In the genomic region with DNA sequence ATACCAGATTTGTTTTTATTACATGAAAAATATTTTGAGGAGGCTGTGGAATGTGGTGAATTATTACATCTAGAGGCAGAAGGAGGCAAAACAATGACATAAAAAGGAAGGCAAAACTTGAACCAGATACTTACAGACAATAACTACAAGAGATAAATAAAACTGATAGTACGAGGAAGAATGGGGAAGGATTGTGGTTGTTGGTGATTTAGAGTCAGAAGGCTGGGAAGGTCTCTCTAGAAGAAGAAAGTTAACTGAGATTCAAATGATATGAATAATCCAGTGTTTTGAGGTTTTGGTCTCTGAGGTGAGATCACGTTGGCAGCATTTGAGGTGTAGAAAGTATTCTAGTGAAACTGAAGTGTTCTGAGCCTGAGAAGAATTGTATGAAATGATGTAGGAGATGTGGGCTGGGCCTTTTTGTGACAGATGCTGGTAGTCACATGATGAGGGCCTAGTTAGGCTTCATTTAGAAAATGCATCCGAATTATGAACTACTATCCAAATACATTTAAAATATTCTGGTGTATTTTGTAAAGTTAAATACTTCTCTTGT, we compare ENCODE assay signal across 17 cellular contexts.
DNase-seq lines count a peak whose midpoint lies in the region; ATAC-seq and TF ChIP-seq lines count a peak whose summit lies in the region.
"Had no signal": no experiment of that assay in that cellular context is flagged by ENCODE, and none has a peak within 500 bp of the region (broad histone marks: within the 10 kb centered on the region; RNA-seq: fewer than 3 reads in every experiment).

No MANE protein-coding gene starts in this region.

- intact Hi-C loops in activated T-helper 2 cell treated with anti-CD3 and anti-CD28 coated beads, Interferon-gamma antibody, Interleukin-2, Interleukin-4, amounts not matched to agents 10 μg/mL and 5 μg/mL and 100 μg/mL, durations not matched to agents 14 hours and 24 hours and 36 hours (cut with micrococcal nuclease) = no loop called here

- peak overlapping the region; percentile 71 for H3K27ac Mint-ChIP-seq in mesothelial cell of epicardium
- no peak overlapping the region for H3K27ac Mint-ChIP-seq in activated T-helper 2 cell treated with anti-CD3 and anti-CD28 coated beads, Interferon-gamma antibody, Interleukin-2, Interleukin-4, amounts not matched to agents 10 μg/mL and 5 μg/mL and 100 μg/mL, durations not matched to agents 14 hours and 24 hours and 36 hours

- peaks cover 7% of the 10 kb centered on the region for H3K9me3 Mint-ChIP-seq in mesothelial cell of epicardium
- peaks cover 28% of the 10 kb centered on the region for H3K9me3 Mint-ChIP-seq in activated T-helper 2 cell treated with anti-CD3 and anti-CD28 coated beads, Interferon-gamma antibody, Interleukin-2, Interleukin-4, amounts not matched to agents 10 μg/mL and 5 μg/mL and 100 μg/mL, durations not matched to agents 14 hours and 24 hours and 36 hours

- no peak for TF ChIP-seq CTCF in mesothelial cell of epicardium (IDR thresholded peaks at IDR 0.05; ENCODE audit: unreplicated experiment)

- H3K4me1 Mint-ChIP-seq in mesothelial cell of epicardium = peaks cover 18% of the 10 kb centered on the region
- H3K4me1 Mint-ChIP-seq in activated T-helper 2 cell treated with anti-CD3 and anti-CD28 coated beads, Interferon-gamma antibody, Interleukin-2, Interleukin-4, amounts not matched to agents 10 μg/mL and 5 μg/mL and 100 μg/mL, durations not matched to agents 14 hours and 24 hours and 36 hours (ENCODE audit: low read depth) = no peaks in the 10 kb centered on the region
- H3K4me1 Mint-ChIP-seq: CD4-positive, CD25-positive, alpha-beta regulatory T cell had no signal

- DNase-seq in NCI-H69 (lab: John Stamatoyannopoulos, UW) (peak; percentile 96), mesothelial cell of epicardium (ENCODE audit: low spot score in 2 of 2, unreplicated experiment in 2 of 2) (no peak), DMS79 treated with DMSO at 0.1 percent for 48 hours (lab: John Stamatoyannopoulos, UW) (no peak)
- no peak for DNase-seq in stimulated activated naive CD8-positive, alpha-beta T cell treated with anti-CD3 and anti-CD28 coated beads, Interleukin-15, Interleukin-2, amounts not matched to agents 100 U/mL and 50 U/mL, for 24 hours
- no peak for DNase-seq in activated T-helper 2 cell treated with anti-CD3 and anti-CD28 coated beads, Interferon-gamma antibody, Interleukin-2, Interleukin-4, amounts not matched to agents 10 μg/mL and 5 μg/mL and 100 μg/mL, durations not matched to agents 14 hours and 24 hours and 36 hours (ENCODE audit: low spot score)
- DNase-seq: CD4-positive, CD25-positive, alpha-beta regulatory T cell; KBM-7; MM.1S; NCI-H2029; NCI-H446; NCI-H524 treated with DMSO at 0.1 percent for 48 hours; NCI-H82; OCI-M1; Peyer's patch; SHP77 treated with DMSO at 0.1 percent for 48 hours had no signal

- ATAC-seq in GM18858 (IDR thresholded peaks at IDR 0.05; ENCODE audit: unreplicated experiment) = peak; percentile 81
- ATAC-seq in GM21786 (IDR thresholded peaks at IDR 0.05; ENCODE audit: unreplicated experiment) = peak; percentile 56
- no peak for ATAC-seq in stimulated activated naive CD8-positive, alpha-beta T cell treated with anti-CD3 and anti-CD28 coated beads, Interleukin-15, Interleukin-2, amounts not matched to agents 100 U/mL and 50 U/mL, for 24 hours

- H3K27me3 Mint-ChIP-seq in mesothelial cell of epicardium (ENCODE audit: low read depth) = no peaks in the 10 kb centered on the region
- no peaks in the 10 kb centered on the region for H3K27me3 Mint-ChIP-seq in activated T-helper 2 cell treated with anti-CD3 and anti-CD28 coated beads, Interferon-gamma antibody, Interleukin-2, Interleukin-4, amounts not matched to agents 10 μg/mL and 5 μg/mL and 100 μg/mL, durations not matched to agents 14 hours and 24 hours and 36 hours (ENCODE audit: low read depth)
- H3K27me3 Mint-ChIP-seq: CD4-positive, CD25-positive, alpha-beta regulatory T cell had no signal

- peaks cover 2% of the 10 kb centered on the region for H3K36me3 Mint-ChIP-seq in mesothelial cell of epicardium
- H3K36me3 Mint-ChIP-seq in activated T-helper 2 cell treated with anti-CD3 and anti-CD28 coated beads, Interferon-gamma antibody, Interleukin-2, Interleukin-4, amounts not matched to agents 10 μg/mL and 5 μg/mL and 100 μg/mL, durations not matched to agents 14 hours and 24 hours and 36 hours (ENCODE audit: low read depth) = no peaks in the 10 kb centered on the region
- H3K36me3 Mint-ChIP-seq: CD4-positive, CD25-positive, alpha-beta regulatory T cell had no signal

- no peak overlapping the region for H3K4me3 Mint-ChIP-seq in mesothelial cell of epicardium
- no peak overlapping the region for H3K4me3 Mint-ChIP-seq in activated T-helper 2 cell treated with anti-CD3 and anti-CD28 coated beads, Interferon-gamma antibody, Interleukin-2, Interleukin-4, amounts not matched to agents 10 μg/mL and 5 μg/mL and 100 μg/mL, durations not matched to agents 14 hours and 24 hours and 36 hours (ENCODE audit: low read depth)
- H3K4me3 Mint-ChIP-seq: CD4-positive, CD25-positive, alpha-beta regulatory T cell had no signal
